In the genomic region with DNA sequence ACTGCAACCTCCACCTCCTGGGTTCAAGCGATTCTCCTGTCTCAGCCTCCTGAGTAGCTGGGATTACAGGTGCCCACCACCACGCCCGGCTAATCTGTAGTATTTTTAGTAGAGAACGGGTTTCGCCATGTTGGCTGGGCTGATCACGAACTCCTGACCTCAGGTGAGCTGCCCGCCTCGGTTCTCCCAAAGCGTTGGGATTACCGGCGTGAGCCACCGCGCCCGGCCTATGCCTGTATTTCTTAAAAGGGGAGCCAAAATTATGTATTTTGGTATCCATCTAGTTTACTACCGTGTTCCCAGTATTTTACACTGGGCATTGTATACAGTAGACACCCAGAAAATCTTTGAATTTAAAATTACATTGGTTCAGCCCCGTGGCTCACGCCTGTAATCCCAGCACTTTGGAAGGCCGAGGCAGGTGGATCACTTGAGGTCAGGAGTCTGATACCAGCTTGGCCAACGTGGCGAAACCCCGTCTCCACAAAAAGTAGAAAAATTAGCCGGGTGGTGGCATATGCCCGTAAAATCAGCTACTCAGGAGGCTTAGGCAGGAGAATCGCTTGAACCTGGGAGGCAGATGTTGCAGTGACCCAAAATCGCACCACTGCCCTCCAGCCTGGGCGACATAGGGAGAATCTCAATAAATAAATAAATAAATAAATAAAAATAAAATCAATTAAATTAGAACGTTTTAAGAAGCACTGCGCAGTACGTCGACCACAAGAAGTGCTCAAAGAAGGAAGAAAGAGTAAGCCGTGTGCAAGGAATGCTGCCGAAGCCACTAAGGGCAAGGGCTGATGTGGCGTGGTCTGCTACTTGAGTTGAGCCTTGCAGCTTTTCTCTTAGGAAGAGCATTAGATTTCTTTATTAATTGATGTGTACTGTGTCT, we compare ENCODE assay signal across 1 cellular context.
TF ChIP-seq lines count a peak whose summit lies in the region.

No MANE protein-coding gene starts in this region.

TF ChIP-seq in K562, 482 proteins besides CTCF, POLR2A, EP300 and RAD21 (continued from another document):
- TF ChIP-seq, protein P1, sequence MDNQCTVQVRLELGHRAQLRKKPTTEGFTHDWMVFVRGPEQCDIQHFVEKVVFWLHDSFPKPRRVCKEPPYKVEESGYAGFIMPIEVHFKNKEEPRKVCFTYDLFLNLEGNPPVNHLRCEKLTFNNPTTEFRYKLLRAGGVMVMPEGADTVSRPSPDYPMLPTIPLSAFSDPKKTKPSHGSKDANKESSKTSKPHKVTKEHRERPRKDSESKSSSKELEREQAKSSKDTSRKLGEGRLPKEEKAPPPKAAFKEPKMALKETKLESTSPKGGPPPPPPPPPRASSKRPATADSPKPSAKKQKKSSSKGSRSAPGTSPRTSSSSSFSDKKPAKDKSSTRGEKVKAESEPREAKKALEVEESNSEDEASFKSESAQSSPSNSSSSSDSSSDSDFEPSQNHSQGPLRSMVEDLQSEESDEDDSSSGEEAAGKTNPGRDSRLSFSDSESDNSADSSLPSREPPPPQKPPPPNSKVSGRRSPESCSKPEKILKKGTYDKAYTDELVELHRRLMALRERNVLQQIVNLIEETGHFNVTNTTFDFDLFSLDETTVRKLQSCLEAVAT (IDR thresholded peaks at IDR 0.05): 0 out of 4 replicates have a peak, but pooled peaks of 1 of the 2 experiments have one; percentile 38
- TF ChIP-seq, protein P2, sequence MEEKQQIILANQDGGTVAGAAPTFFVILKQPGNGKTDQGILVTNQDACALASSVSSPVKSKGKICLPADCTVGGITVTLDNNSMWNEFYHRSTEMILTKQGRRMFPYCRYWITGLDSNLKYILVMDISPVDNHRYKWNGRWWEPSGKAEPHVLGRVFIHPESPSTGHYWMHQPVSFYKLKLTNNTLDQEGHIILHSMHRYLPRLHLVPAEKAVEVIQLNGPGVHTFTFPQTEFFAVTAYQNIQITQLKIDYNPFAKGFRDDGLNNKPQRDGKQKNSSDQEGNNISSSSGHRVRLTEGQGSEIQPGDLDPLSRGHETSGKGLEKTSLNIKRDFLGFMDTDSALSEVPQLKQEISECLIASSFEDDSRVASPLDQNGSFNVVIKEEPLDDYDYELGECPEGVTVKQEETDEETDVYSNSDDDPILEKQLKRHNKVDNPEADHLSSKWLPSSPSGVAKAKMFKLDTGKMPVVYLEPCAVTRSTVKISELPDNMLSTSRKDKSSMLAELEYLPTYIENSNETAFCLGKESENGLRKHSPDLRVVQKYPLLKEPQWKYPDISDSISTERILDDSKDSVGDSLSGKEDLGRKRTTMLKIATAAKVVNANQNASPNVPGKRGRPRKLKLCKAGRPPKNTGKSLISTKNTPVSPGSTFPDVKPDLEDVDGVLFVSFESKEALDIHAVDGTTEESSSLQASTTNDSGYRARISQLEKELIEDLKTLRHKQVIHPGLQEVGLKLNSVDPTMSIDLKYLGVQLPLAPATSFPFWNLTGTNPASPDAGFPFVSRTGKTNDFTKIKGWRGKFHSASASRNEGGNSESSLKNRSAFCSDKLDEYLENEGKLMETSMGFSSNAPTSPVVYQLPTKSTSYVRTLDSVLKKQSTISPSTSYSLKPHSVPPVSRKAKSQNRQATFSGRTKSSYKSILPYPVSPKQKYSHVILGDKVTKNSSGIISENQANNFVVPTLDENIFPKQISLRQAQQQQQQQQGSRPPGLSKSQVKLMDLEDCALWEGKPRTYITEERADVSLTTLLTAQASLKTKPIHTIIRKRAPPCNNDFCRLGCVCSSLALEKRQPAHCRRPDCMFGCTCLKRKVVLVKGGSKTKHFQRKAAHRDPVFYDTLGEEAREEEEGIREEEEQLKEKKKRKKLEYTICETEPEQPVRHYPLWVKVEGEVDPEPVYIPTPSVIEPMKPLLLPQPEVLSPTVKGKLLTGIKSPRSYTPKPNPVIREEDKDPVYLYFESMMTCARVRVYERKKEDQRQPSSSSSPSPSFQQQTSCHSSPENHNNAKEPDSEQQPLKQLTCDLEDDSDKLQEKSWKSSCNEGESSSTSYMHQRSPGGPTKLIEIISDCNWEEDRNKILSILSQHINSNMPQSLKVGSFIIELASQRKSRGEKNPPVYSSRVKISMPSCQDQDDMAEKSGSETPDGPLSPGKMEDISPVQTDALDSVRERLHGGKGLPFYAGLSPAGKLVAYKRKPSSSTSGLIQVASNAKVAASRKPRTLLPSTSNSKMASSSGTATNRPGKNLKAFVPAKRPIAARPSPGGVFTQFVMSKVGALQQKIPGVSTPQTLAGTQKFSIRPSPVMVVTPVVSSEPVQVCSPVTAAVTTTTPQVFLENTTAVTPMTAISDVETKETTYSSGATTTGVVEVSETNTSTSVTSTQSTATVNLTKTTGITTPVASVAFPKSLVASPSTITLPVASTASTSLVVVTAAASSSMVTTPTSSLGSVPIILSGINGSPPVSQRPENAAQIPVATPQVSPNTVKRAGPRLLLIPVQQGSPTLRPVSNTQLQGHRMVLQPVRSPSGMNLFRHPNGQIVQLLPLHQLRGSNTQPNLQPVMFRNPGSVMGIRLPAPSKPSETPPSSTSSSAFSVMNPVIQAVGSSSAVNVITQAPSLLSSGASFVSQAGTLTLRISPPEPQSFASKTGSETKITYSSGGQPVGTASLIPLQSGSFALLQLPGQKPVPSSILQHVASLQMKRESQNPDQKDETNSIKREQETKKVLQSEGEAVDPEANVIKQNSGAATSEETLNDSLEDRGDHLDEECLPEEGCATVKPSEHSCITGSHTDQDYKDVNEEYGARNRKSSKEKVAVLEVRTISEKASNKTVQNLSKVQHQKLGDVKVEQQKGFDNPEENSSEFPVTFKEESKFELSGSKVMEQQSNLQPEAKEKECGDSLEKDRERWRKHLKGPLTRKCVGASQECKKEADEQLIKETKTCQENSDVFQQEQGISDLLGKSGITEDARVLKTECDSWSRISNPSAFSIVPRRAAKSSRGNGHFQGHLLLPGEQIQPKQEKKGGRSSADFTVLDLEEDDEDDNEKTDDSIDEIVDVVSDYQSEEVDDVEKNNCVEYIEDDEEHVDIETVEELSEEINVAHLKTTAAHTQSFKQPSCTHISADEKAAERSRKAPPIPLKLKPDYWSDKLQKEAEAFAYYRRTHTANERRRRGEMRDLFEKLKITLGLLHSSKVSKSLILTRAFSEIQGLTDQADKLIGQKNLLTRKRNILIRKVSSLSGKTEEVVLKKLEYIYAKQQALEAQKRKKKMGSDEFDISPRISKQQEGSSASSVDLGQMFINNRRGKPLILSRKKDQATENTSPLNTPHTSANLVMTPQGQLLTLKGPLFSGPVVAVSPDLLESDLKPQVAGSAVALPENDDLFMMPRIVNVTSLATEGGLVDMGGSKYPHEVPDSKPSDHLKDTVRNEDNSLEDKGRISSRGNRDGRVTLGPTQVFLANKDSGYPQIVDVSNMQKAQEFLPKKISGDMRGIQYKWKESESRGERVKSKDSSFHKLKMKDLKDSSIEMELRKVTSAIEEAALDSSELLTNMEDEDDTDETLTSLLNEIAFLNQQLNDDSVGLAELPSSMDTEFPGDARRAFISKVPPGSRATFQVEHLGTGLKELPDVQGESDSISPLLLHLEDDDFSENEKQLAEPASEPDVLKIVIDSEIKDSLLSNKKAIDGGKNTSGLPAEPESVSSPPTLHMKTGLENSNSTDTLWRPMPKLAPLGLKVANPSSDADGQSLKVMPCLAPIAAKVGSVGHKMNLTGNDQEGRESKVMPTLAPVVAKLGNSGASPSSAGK (IDR thresholded peaks at IDR 0.05): peak; percentile 92
- TF ChIP-seq, protein P3, sequence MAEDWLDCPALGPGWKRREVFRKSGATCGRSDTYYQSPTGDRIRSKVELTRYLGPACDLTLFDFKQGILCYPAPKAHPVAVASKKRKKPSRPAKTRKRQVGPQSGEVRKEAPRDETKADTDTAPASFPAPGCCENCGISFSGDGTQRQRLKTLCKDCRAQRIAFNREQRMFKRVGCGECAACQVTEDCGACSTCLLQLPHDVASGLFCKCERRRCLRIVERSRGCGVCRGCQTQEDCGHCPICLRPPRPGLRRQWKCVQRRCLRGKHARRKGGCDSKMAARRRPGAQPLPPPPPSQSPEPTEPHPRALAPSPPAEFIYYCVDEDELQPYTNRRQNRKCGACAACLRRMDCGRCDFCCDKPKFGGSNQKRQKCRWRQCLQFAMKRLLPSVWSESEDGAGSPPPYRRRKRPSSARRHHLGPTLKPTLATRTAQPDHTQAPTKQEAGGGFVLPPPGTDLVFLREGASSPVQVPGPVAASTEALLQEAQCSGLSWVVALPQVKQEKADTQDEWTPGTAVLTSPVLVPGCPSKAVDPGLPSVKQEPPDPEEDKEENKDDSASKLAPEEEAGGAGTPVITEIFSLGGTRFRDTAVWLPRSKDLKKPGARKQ (CRISPR knock-in tag; IDR thresholded peaks at IDR 0.05): peak; percentile 45; the same call in 1 of the 2 replicates
- TF ChIP-seq, protein P4, sequence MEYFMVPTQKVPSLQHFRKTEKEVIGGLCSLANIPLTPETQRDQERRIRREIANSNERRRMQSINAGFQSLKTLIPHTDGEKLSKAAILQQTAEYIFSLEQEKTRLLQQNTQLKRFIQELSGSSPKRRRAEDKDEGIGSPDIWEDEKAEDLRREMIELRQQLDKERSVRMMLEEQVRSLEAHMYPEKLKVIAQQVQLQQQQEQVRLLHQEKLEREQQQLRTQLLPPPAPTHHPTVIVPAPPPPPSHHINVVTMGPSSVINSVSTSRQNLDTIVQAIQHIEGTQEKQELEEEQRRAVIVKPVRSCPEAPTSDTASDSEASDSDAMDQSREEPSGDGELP (CRISPR knock-in tag; IDR thresholded peaks at IDR 0.05; ENCODE audit: borderline replicate concordance): 0 out of 2 replicates have a peak, but pooled peaks have one; percentile 12
